Comparison of ENCODE assay signal across 8 cellular contexts in genomic region chr18:21111351-21112139, GRCh38. TPM values are rescaled to one million over a fixed set of nuclear protein-coding genes. Genes with fewer than 3 reads are reported as not detected.
A peak's percentile ranks its signal among the peaks of the same experiment; 100 is the strongest.
DNase-seq lines count a peak whose midpoint lies in the region; ATAC-seq and TF ChIP-seq lines count a peak whose summit lies in the region.

TSS of gene ROCK1 (minus strand) at chr18:21111813. CDS start at chr18:21110910, 903 bp downstream.

- TF ChIP-seq CTCF in epithelial cell of esophagus (IDR thresholded peaks at IDR 0.05; ENCODE audit: insufficient read depth, low read depth, low read length, missing control alignments) = no peak

- peaks cover 31% of the 10 kb centered on the region for H3K4me1 ChIP-seq in mononuclear cell (ENCODE audit: insufficient read depth, low read length)

- H3K4me3 ChIP-seq in epithelial cell of esophagus (ENCODE audit: low read length) (peak within 1 kb of the TSS; percentile 78), mononuclear cell (ENCODE audit: low read length) (peak within 1 kb of the TSS; percentile 95)

- no peak; the same call in 1 of the 2 replicates for TF ChIP-seq RAD21 in Ishikawa (IDR thresholded peaks at IDR 0.05; ENCODE audit: low read depth)

- ATAC-seq in GM21619 (IDR thresholded peaks at IDR 0.05; ENCODE audit: unreplicated experiment) = peak; percentile 88

- no peaks in the 10 kb centered on the region for H3K27me3 ChIP-seq in mononuclear cell (ENCODE audit: insufficient read depth, low read length)

- no peaks in the 10 kb centered on the region for H3K9me3 ChIP-seq in mononuclear cell (ENCODE audit: low read depth, low read length)

- TF ChIP-seq EP300 in Ishikawa (IDR thresholded peaks at IDR 0.05; ENCODE audit: borderline replicate concordance) = no peak

- DNase-seq in DMS153 treated with DMSO at 0.1 percent for 48 hours (lab: John Stamatoyannopoulos, UW; ENCODE audit: unreplicated experiment) (peak; percentile 91), OCI-M2 (lab: John Stamatoyannopoulos, UW; ENCODE audit: unreplicated experiment) (peak; percentile 58), activated T-cell treated with anti-CD3 and anti-CD28 coated beads for 4 hours (peak; percentile 97), epithelial cell of esophagus (ENCODE audit: low read depth) (peak; percentile 95)
- peak; percentile 98 to 99 for DNase-seq in stimulated activated CD8-positive, alpha-beta memory T cell treated with anti-CD3 and anti-CD28 coated beads, Interleukin-2, amount 100 ng/mL, for 48 hours (ENCODE audit: low read depth in 2 of 2)

TF ChIP-seq in Ishikawa, 13 proteins besides CTCF, POLR2A, EP300 and RAD21:
- TF ChIP-seq YY1 (IDR thresholded peaks at IDR 0.05; ENCODE audit: low read depth) = peak; percentile 69
- no peak for TF ChIP-seq EGR1 (IDR thresholded peaks at IDR 0.05)
- no peak for TF ChIP-seq MAX (IDR thresholded peaks at IDR 0.05)
- TF ChIP-seq CEBPB (IDR thresholded peaks at IDR 0.05) = no peak
- peak; percentile 19; the same call in 1 of the 2 replicates for TF ChIP-seq NFIC (IDR thresholded peaks at IDR 0.05)
- TF ChIP-seq CREB1 (IDR thresholded peaks at IDR 0.05; ENCODE audit: low read depth) = no peak
- TF ChIP-seq TCF12 (IDR thresholded peaks at IDR 0.05; ENCODE audit: low read depth) = no peak
- TF ChIP-seq TAF1 (IDR thresholded peaks at IDR 0.05; ENCODE audit: low read depth) = peak; percentile 52
TF ChIP-seq in Ishikawa: peak in this region for 3.

RNA-seq across cellular contexts. Expression of gene ROCK1, which starts in this region (rescaled TPM):
- 147 TPM for total RNA-seq in mononuclear cell

Comparison
In these comparisons a context has a peak if more than half of its experiments do, and no peak if none do; other contexts are left out.
1. Peak in every context shown above with its lines: DNase-seq, ATAC-seq and H3K4me3 ChIP-seq.